ENCODE assay signal across 8 cellular contexts in genomic region chr1:18681423-18681835, GRCh38. TPM values are rescaled to one million over a fixed set of nuclear protein-coding genes. Genes with fewer than 3 reads are reported as not detected.
DNase-seq lines count a peak whose midpoint lies in the region; ATAC-seq and TF ChIP-seq lines count a peak whose summit lies in the region.

No MANE protein-coding gene starts in this region.

- peak overlapping the region; percentile 36 for H2AFZ ChIP-seq in hepatocyte

- H3K9me2 ChIP-seq in hepatocyte (replicated peaks; ENCODE audit: insufficient read depth), result no peaks in the 10 kb centered on the region

- WGBS in hepatocyte (ENCODE audit: low lambda C conversion rate, missing lambda C conversion rate), result 42% methylated on average over 4 of the region's 4 CpGs

- CTCF ChIA-PET in activated CD4-positive, alpha-beta T cell treated with anti-CD3 and anti-CD28 coated beads, Interleukin-2, amount 10 ng/mL, durations not matched to agents 7 days and 5 days (lab: Charles Lee), result interaction anchor here (0.6 to 0.8 kb wide), 4 partner anchors 10 to 91 kb away, joined by 3 to 5 read pairs (median 4); no protein-coding TSS in a partner anchor

- H3K9me3 ChIP-seq in hepatocyte (ENCODE audit: low read depth), result no peaks in the 10 kb centered on the region

- H3K27me3 ChIP-seq in hepatocyte, result peaks cover 14% of the 10 kb centered on the region

- peaks cover 2% of the 10 kb centered on the region for H3K4me1 Mint-ChIP-seq in activated CD4-positive, alpha-beta T cell treated with anti-CD3 and anti-CD28 coated beads, Interleukin-2, amount 10 ng/mL, durations not matched to agents 7 days and 5 days

- DNase-seq in activated CD4-positive, alpha-beta T cell treated with anti-CD3 and anti-CD28 coated beads, Interleukin-2, amount 10 ng/mL, durations not matched to agents 7 days and 5 days, result peak; percentile 39
- no peak for DNase-seq in activated CD4-positive, alpha-beta T cell treated with anti-CD3 and anti-CD28 coated beads for 1 hour
- DNase-seq in LoVo (ENCODE audit: low spot score) (peak; percentile 70), SW 1271 (lab: John Stamatoyannopoulos, UW) (peak; percentile 25 to 64), hepatocyte (ENCODE audit: low spot score) (peak; percentile 79), substantia nigra (lab: John Stamatoyannopoulos, UW) (no peak)
- DNase-seq in effector CD8-positive, alpha-beta T cell (lab: John Stamatoyannopoulos, UW), result no peak

- TF ChIP-seq CTCF in hepatocyte (IDR thresholded peaks at IDR 0.05; ENCODE audit: poor library complexity), result peak; percentile 80

- H3K4me2 ChIP-seq in hepatocyte, result no peak overlapping the region

- POLR2A ChIA-PET in activated CD4-positive, alpha-beta T cell treated with anti-CD3 and anti-CD28 coated beads, Interleukin-2, amount 10 ng/mL, durations not matched to agents 7 days and 5 days (lab: Charles Lee), result no interaction called here

- H3K79me2 ChIP-seq in hepatocyte, result no peaks in the 10 kb centered on the region

- no peaks in the 10 kb centered on the region for H3K4me1 ChIP-seq in hepatocyte (ENCODE audit: insufficient read depth)

- H3K4me3 Mint-ChIP-seq in activated CD4-positive, alpha-beta T cell treated with anti-CD3 and anti-CD28 coated beads, Interleukin-2, amount 10 ng/mL, durations not matched to agents 7 days and 5 days, result no peak overlapping the region

- H3K27me3 Mint-ChIP-seq in activated CD4-positive, alpha-beta T cell treated with anti-CD3 and anti-CD28 coated beads, Interleukin-2, amount 10 ng/mL, durations not matched to agents 7 days and 5 days, result peaks cover 9% of the 10 kb centered on the region

- H3K36me3 Mint-ChIP-seq in activated CD4-positive, alpha-beta T cell treated with anti-CD3 and anti-CD28 coated beads, Interleukin-2, amount 10 ng/mL, durations not matched to agents 7 days and 5 days (ENCODE audit: low read depth), result no peaks in the 10 kb centered on the region

- no peak overlapping the region for H3K4me3 ChIP-seq in hepatocyte

- H3K36me3 ChIP-seq in hepatocyte (replicated peaks; ENCODE audit: insufficient read depth, low read depth), result no peaks in the 10 kb centered on the region

- no peak overlapping the region for H3K27ac ChIP-seq in hepatocyte
- H3K27ac ChIP-seq in substantia nigra (ENCODE audit: low read depth, low read length, poor library complexity, severe bottlenecking), result no peak overlapping the region

- no peak for ATAC-seq in HG02840 (IDR thresholded peaks at IDR 0.05; ENCODE audit: low FRiP score, unreplicated experiment)

- no peak overlapping the region for H3K27ac Mint-ChIP-seq in activated CD4-positive, alpha-beta T cell treated with anti-CD3 and anti-CD28 coated beads, Interleukin-2, amount 10 ng/mL, durations not matched to agents 7 days and 5 days

- no peaks in the 10 kb centered on the region for H4K20me1 ChIP-seq in hepatocyte (ENCODE audit: insufficient read depth, poor library complexity, severe bottlenecking)

- H3K9me3 Mint-ChIP-seq in activated CD4-positive, alpha-beta T cell treated with anti-CD3 and anti-CD28 coated beads, Interleukin-2, amount 10 ng/mL, durations not matched to agents 7 days and 5 days, result no peaks in the 10 kb centered on the region

RNA-seq across cellular contexts. Expression of gene PAX7, which starts 50.8 kb away (rescaled TPM):
- not detected for total RNA-seq in activated CD4-positive, alpha-beta T cell treated with anti-CD3 and anti-CD28 coated beads, Interleukin-2, amount 10 ng/mL, durations not matched to agents 7 days and 5 days
- total RNA-seq in hepatocyte, result not detected in 2 replicates
- not detected in 2 replicates for polyA plus RNA-seq in hepatocyte

Comparison
In these comparisons a context has a peak if more than half of its experiments do, and no peak if none do; other contexts are left out.
1. DNase-seq: peak in activated CD4-positive, alpha-beta T cell treated with anti-CD3 and anti-CD28 coated beads, Interleukin-2, amount 10 ng/mL, durations not matched to agents 7 days and 5 days (single experiment), LoVo (single experiment), SW 1271 (2 of 2) and hepatocyte (single experiment); none in activated CD4-positive, alpha-beta T cell treated with anti-CD3 and anti-CD28 coated beads for 1 hour (single experiment), substantia nigra (0 of 49) and effector CD8-positive, alpha-beta T cell (single experiment).